Comparison of ENCODE assay signal across 1 cellular context in the genomic region with DNA sequence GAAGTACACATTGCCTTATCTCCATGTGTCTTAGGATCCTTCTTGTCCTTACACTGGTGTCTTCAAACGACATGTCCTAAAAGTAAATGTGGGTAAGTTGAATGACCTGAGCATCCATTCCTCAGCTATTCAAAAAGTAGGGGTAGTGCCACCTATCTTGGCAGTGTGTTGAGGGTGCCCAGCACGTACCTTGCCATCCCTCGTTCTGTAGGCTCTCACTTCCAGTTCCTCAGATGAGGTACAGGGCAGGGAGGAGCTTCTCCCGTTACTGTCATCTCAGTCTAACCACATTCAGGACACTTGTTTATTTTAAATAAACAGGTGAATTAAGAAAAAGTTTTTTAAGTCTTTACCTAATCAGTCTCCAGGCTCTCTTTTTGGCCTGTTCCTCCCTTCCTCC.
TF ChIP-seq lines count a peak whose summit lies in the region.

No MANE protein-coding gene starts in this region.

TF ChIP-seq in GM12878, 131 proteins besides CTCF, POLR2A, EP300 and RAD21:
- TF ChIP-seq, protein P1, sequence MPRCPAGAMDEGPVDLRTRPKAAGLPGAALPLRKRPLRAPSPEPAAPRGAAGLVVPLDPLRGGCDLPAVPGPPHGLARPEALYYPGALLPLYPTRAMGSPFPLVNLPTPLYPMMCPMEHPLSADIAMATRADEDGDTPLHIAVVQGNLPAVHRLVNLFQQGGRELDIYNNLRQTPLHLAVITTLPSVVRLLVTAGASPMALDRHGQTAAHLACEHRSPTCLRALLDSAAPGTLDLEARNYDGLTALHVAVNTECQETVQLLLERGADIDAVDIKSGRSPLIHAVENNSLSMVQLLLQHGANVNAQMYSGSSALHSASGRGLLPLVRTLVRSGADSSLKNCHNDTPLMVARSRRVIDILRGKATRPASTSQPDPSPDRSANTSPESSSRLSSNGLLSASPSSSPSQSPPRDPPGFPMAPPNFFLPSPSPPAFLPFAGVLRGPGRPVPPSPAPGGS (IDR thresholded peaks at IDR 0.05; ENCODE audit: borderline replicate concordance, insufficient read depth, low read depth, low read length, poor library complexity, severe bottlenecking), result no peak
- TF ChIP-seq POLR2AphosphoS5 (IDR thresholded peaks at IDR 0.05; ENCODE audit: low read length), result peak; percentile 60
TF ChIP-seq in GM12878: peak in this region for 1.
